8 cellular contexts compared by ENCODE assay signal in the genomic region with DNA sequence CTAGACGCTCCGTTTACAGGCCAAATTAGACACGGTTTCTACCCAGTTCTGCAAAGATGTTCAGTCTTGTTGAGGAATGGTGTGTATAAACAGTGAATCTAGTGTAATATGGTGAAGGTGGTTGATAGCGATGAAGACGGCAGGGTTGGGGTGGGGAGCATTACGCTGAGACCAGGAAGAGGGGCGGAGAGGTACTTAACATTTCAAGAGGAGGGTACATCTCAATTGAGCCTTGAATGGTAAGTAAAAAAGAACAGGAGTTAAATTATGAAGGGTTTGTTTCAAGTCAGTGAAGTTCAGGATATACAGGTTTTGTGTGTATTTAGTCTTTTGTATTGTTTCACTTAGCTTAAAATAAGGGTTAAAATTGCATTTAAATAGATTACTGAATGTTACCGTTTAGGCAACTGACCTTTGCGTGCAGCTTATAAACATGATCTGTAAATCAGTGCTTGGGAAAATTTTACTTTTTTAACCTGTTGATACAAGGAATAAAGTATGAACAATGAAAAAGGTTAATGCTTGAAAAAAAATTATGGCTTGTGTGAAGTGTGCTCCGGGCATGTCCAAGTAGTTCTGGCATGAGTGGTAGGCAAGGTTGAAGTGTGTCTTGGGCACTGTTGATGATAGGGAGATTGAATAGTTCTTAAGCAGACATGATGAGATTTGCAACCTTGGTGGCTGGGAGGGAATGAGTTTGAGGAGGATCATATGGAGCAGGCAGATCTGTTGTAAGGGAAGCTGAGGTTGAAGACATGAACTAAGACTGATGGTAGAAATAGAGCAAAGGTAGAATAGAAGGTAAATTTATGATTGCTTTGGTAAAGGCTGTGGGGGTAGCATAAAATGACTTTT. TPM values are rescaled to one million over a fixed set of nuclear protein-coding genes. Genes with fewer than 3 reads are reported as not detected.
DNase-seq lines count a peak whose midpoint lies in the region; ATAC-seq and TF ChIP-seq lines count a peak whose summit lies in the region.

No MANE protein-coding gene starts in this region.

- WGBS in upper lobe of left lung, 2 donors: 5% methylated on average over 10 of the region's 10 CpGs

- intact Hi-C loops in activated naive CD4-positive, alpha-beta T cell treated with anti-CD3 and anti-CD28 coated beads for 36 hours (cut with micrococcal nuclease): loop anchor here (1.0 to 5.0 kb wide), 10 partner anchors 59 to 609 kb away; partner anchors contain the start of genes ABCC10, CNPY3, GTPBP2 and KLC4
- intact Hi-C loops in activated CD4-positive, alpha-beta memory T cell treated with anti-CD3 and anti-CD28 coated beads for 36 hours (cut with micrococcal nuclease): loop anchor here (1.0 to 5.0 kb wide), 5 partner anchors 41 to 588 kb away; partner anchors contain the start of genes CNPY3, TJAP1 and ZNF318

- H3K36me3 ChIP-seq in iPS-20b (ENCODE audit: insufficient read depth, low read depth, low read length) (peaks cover 65% of the 10 kb centered on the region), upper lobe of left lung (peaks cover 35 to 68% (median 58%) of the 10 kb centered on the region in 4 donors)

- H3K27ac ChIP-seq in VCaP (peak overlapping the region; percentile 96), iPS-20b (ENCODE audit: low read length) (no peak overlapping the region), upper lobe of left lung (peak overlapping the region; percentile 82 to 93 (median 89))

- ATAC-seq in upper lobe of left lung (ENCODE audit: low FRiP score in 2 of 2): no peak

- no peaks in the 10 kb centered on the region for H3K9me3 Mint-ChIP-seq in activated naive CD4-positive, alpha-beta T cell treated with anti-CD3 and anti-CD28 coated beads, Interleukin-2, amount 10 ng/mL, durations not matched to agents 7 days and 5 days
- H3K9me3 Mint-ChIP-seq in activated naive CD4-positive, alpha-beta T cell treated with anti-CD3 and anti-CD28 coated beads for 36 hours: no peaks in the 10 kb centered on the region
- no peaks in the 10 kb centered on the region for H3K9me3 Mint-ChIP-seq in activated CD4-positive, alpha-beta memory T cell treated with anti-CD3 and anti-CD28 coated beads for 36 hours

- CTCF ChIA-PET in activated naive CD4-positive, alpha-beta T cell treated with anti-CD3 and anti-CD28 coated beads, Interleukin-2, amount 10 ng/mL, durations not matched to agents 7 days and 5 days (lab: Charles Lee): interaction anchor here (4.5 kb wide), 1 partner anchor 10 kb away, joined by 27 read pairs; no protein-coding TSS in a partner anchor
- CTCF ChIA-PET in activated naive CD4-positive, alpha-beta T cell treated with anti-CD3 and anti-CD28 coated beads for 36 hours (lab: Charles Lee): interaction anchor here (0.6 to 3.3 kb wide), 2 partner anchors 11 to 583 kb away, joined by 5 to 24 read pairs; no protein-coding TSS in a partner anchor
- CTCF ChIA-PET in activated CD4-positive, alpha-beta memory T cell treated with anti-CD3 and anti-CD28 coated beads for 36 hours (lab: Charles Lee): interaction anchor here (0.8 to 3.2 kb wide), 4 partner anchors 10 to 289 kb away, joined by 3 to 33 read pairs (median 4); partner anchors contain the start of genes ABCC10 and DNPH1

- TF ChIP-seq EP300 in upper lobe of left lung (IDR thresholded peaks at IDR 0.05): no peak

- peak; percentile 26 for DNase-seq in activated naive CD4-positive, alpha-beta T cell treated with anti-CD3 and anti-CD28 coated beads, Interleukin-2, amount 10 ng/mL, durations not matched to agents 7 days and 5 days
- no peak for DNase-seq in activated naive CD4-positive, alpha-beta T cell treated with anti-CD3 and anti-CD28 coated beads for 36 hours
- DNase-seq in upper lobe of left lung (no peak), H4 (ENCODE audit: low spot score) (no peak), NCI-H524 treated with DMSO at 0.1 percent for 48 hours (lab: John Stamatoyannopoulos, UW) (no peak)
- DNase-seq in activated CD4-positive, alpha-beta memory T cell treated with anti-CD3 and anti-CD28 coated beads for 36 hours: no peak

- H3K27ac Mint-ChIP-seq in activated naive CD4-positive, alpha-beta T cell treated with anti-CD3 and anti-CD28 coated beads, Interleukin-2, amount 10 ng/mL, durations not matched to agents 7 days and 5 days: no peak overlapping the region
- no peak overlapping the region for H3K27ac Mint-ChIP-seq in activated naive CD4-positive, alpha-beta T cell treated with anti-CD3 and anti-CD28 coated beads for 36 hours
- H3K27ac Mint-ChIP-seq in activated CD4-positive, alpha-beta memory T cell treated with anti-CD3 and anti-CD28 coated beads for 36 hours: no peak overlapping the region

- peak overlapping the region; percentile 98 for H3K9ac ChIP-seq in iPS-20b (ENCODE audit: low read depth, low read length)

- H3K9me3 ChIP-seq in iPS-20b (ENCODE audit: insufficient read depth, low read depth, low read length) (no peaks in the 10 kb centered on the region), upper lobe of left lung (no peaks in the 10 kb centered on the region)

- H3K36me3 Mint-ChIP-seq in activated naive CD4-positive, alpha-beta T cell treated with anti-CD3 and anti-CD28 coated beads, Interleukin-2, amount 10 ng/mL, durations not matched to agents 7 days and 5 days: peaks cover 41% of the 10 kb centered on the region
- peaks cover 17% of the 10 kb centered on the region for H3K36me3 Mint-ChIP-seq in activated naive CD4-positive, alpha-beta T cell treated with anti-CD3 and anti-CD28 coated beads for 36 hours (ENCODE audit: low read depth)
- H3K36me3 Mint-ChIP-seq in activated CD4-positive, alpha-beta memory T cell treated with anti-CD3 and anti-CD28 coated beads for 36 hours: peaks cover 38% of the 10 kb centered on the region

- POLR2A ChIA-PET in activated CD4-positive, alpha-beta memory T cell treated with anti-CD3 and anti-CD28 coated beads for 36 hours (lab: Charles Lee): interaction anchor here (0.6 to 1.9 kb wide), 5 partner anchors 8 to 294 kb away, joined by 3 to 7 read pairs (median 3); partner anchors contain the start of genes DLK2 and GTPBP2

- TF ChIP-seq POLR2A in upper lobe of left lung (IDR thresholded peaks at IDR 0.05): no peak

- H3K4me1 Mint-ChIP-seq in activated naive CD4-positive, alpha-beta T cell treated with anti-CD3 and anti-CD28 coated beads, Interleukin-2, amount 10 ng/mL, durations not matched to agents 7 days and 5 days: peaks cover 28% of the 10 kb centered on the region
- peaks cover 28% of the 10 kb centered on the region for H3K4me1 Mint-ChIP-seq in activated naive CD4-positive, alpha-beta T cell treated with anti-CD3 and anti-CD28 coated beads for 36 hours (ENCODE audit: low read depth)
- H3K4me1 Mint-ChIP-seq in activated CD4-positive, alpha-beta memory T cell treated with anti-CD3 and anti-CD28 coated beads for 36 hours (ENCODE audit: low read depth): peaks cover 25% of the 10 kb centered on the region

- H3K4me3 Mint-ChIP-seq in activated naive CD4-positive, alpha-beta T cell treated with anti-CD3 and anti-CD28 coated beads, Interleukin-2, amount 10 ng/mL, durations not matched to agents 7 days and 5 days: no peak overlapping the region
- H3K4me3 Mint-ChIP-seq in activated naive CD4-positive, alpha-beta T cell treated with anti-CD3 and anti-CD28 coated beads for 36 hours: no peak overlapping the region
- H3K4me3 Mint-ChIP-seq in activated CD4-positive, alpha-beta memory T cell treated with anti-CD3 and anti-CD28 coated beads for 36 hours: no peak overlapping the region

- peak overlapping the region; percentile 97 for H3K4me3 ChIP-seq in iPS-20b (ENCODE audit: low read length)
- H3K4me3 ChIP-seq in upper lobe of left lung: peak overlapping the region; percentile 64 to 95 (median 84)

- H3K27me3 Mint-ChIP-seq in activated naive CD4-positive, alpha-beta T cell treated with anti-CD3 and anti-CD28 coated beads, Interleukin-2, amount 10 ng/mL, durations not matched to agents 7 days and 5 days: no peaks in the 10 kb centered on the region
- no peaks in the 10 kb centered on the region for H3K27me3 Mint-ChIP-seq in activated naive CD4-positive, alpha-beta T cell treated with anti-CD3 and anti-CD28 coated beads for 36 hours (ENCODE audit: low read depth)
- H3K27me3 Mint-ChIP-seq in activated CD4-positive, alpha-beta memory T cell treated with anti-CD3 and anti-CD28 coated beads for 36 hours: no peaks in the 10 kb centered on the region

- TF ChIP-seq CTCF in VCaP (conservative IDR thresholded peaks at IDR 0.05): no peak
- no peak for TF ChIP-seq CTCF in upper lobe of left lung (IDR thresholded peaks at IDR 0.05)

- H3K4me1 ChIP-seq in iPS-20b (ENCODE audit: insufficient read depth, low read length) (peaks cover 10% of the 10 kb centered on the region), upper lobe of left lung (peaks cover 30 to 39% (median 38%) of the 10 kb centered on the region in 4 donors)

- H3K27me3 ChIP-seq in iPS-20b (ENCODE audit: insufficient read depth, low read length) (no peaks in the 10 kb centered on the region), upper lobe of left lung (no peaks in the 10 kb centered on the region)

RNA-seq across cellular contexts. Expression of gene POLR1C, which starts 0.8 kb away (rescaled TPM):
- total RNA-seq in activated naive CD4-positive, alpha-beta T cell treated with anti-CD3 and anti-CD28 coated beads for 36 hours: 10 to 100 TPM; 47.5 to 50.1 TPM
- total RNA-seq in upper lobe of left lung: 10 to 100 TPM; 14.2 to 41.4 (median 24.5) TPM
- 63.8 and 77.5 TPM in 2 replicates for total RNA-seq in H4 (2014; rRNA removed; shearing (Covaris generic))
- 10 to 100 TPM; 46.8 to 49.5 TPM for total RNA-seq in activated CD4-positive, alpha-beta memory T cell treated with anti-CD3 and anti-CD28 coated beads for 36 hours

RNA-seq across cellular contexts. Expression of gene YIPF3, which starts 1.0 kb away (rescaled TPM):
- 10 to 100 TPM; 26.2 to 26.5 TPM for total RNA-seq in activated naive CD4-positive, alpha-beta T cell treated with anti-CD3 and anti-CD28 coated beads for 36 hours
- 100 to 1,000 TPM; 103 to 170 (median 125) TPM for total RNA-seq in upper lobe of left lung
- 188 and 210 TPM in 2 replicates for total RNA-seq in H4 (2014; rRNA removed; shearing (Covaris generic))
- total RNA-seq in activated CD4-positive, alpha-beta memory T cell treated with anti-CD3 and anti-CD28 coated beads for 36 hours: 10 to 100 TPM; 38.3 to 39.3 TPM

RNA-seq across cellular contexts. Expression of gene LRRC73, which starts 7.6 kb away (rescaled TPM):
- total RNA-seq in activated naive CD4-positive, alpha-beta T cell treated with anti-CD3 and anti-CD28 coated beads for 36 hours: under 1 TPM; 0.10 to 0.17 TPM
- 1 to 10 TPM in 5 of 6 donors, under 1 TPM in 1; 0.34 to 3.4 (median 2.5) TPM for total RNA-seq in upper lobe of left lung
- total RNA-seq in H4 (2014; rRNA removed; shearing (Covaris generic)): 1.0 and 1.8 TPM in 2 replicates
- total RNA-seq in activated CD4-positive, alpha-beta memory T cell treated with anti-CD3 and anti-CD28 coated beads for 36 hours: under 1 TPM in 1 of 2 experiments, not detected in 1; 0.12 TPM

RNA-seq across cellular contexts. Expression of gene TJAP1, which starts 40.4 kb away (rescaled TPM):
- 10 to 100 TPM; 23.0 to 24.6 TPM for total RNA-seq in activated naive CD4-positive, alpha-beta T cell treated with anti-CD3 and anti-CD28 coated beads for 36 hours
- 10 to 100 TPM; 22.2 to 57.6 (median 31.1) TPM for total RNA-seq in upper lobe of left lung
- 9.9 and 11.3 TPM in 2 replicates for total RNA-seq in H4 (2014; rRNA removed; shearing (Covaris generic))
- total RNA-seq in activated CD4-positive, alpha-beta memory T cell treated with anti-CD3 and anti-CD28 coated beads for 36 hours: 10 to 100 TPM; 30.5 to 36.2 TPM

RNA-seq across cellular contexts. Expression of gene XPO5, which starts 58.1 kb away (rescaled TPM):
- total RNA-seq in activated naive CD4-positive, alpha-beta T cell treated with anti-CD3 and anti-CD28 coated beads for 36 hours: 10 to 100 TPM; 74.9 to 93.2 TPM
- 10 to 100 TPM; 17.9 to 48.2 (median 25.1) TPM for total RNA-seq in upper lobe of left lung
- total RNA-seq in H4 (2014; rRNA removed; shearing (Covaris generic)): 35.3 and 36.1 TPM in 2 replicates
- 10 to 100 TPM; 83.7 to 97.9 TPM for total RNA-seq in activated CD4-positive, alpha-beta memory T cell treated with anti-CD3 and anti-CD28 coated beads for 36 hours
